Comparison of ENCODE assay signal across 13 cellular contexts in the genomic region with DNA sequence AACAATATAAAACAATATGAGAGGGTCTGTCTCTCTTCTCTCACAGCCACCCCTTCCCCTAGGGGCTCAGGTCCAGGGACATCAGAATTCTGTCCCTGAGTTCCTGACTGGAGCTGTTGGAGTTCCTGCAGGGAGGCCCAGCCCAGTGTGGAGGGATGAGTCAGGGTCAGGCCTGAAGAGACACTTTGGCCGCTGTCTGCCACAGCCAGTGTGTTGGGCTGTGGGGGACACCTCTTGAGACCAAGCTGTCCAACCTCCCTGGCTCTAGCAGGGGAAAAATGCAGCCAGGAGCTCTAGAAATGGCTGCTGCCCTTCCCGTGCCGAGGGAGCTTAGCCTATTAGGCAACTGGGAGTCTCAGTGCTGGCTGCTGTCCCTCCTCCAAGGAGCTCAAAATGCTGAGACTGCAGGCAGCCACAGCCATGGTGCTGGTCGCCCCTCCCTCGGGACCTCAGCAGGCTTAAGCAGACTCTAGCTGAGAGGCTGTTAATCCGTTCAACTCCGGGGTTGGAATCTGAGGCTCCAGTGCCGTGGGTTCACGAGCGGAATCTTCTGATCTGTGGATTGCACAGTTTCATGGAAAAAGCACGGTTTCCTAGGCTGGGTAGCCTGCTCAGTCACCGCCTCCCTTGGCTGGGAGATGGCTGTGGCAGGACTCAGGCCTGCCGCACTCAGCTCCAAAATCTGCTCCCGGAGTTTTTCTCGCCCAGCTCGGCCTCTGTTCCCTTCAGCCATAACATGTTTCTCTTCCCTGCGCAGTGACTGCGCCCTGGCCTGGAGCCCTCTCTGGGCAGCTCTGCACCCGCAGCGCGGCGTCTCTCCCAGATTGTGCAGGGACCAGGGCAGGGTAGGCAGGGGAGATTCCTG. TPM values are rescaled to one million over a fixed set of nuclear protein-coding genes. Genes with fewer than 3 reads are reported as not detected.
A peak's percentile ranks its signal among the peaks of the same experiment; 100 is the strongest.
DNase-seq lines count a peak whose midpoint lies in the region; ATAC-seq lines count a peak whose summit lies in the region.
"Had no signal": no experiment of that assay in that cellular context is flagged by ENCODE, and none has a peak within 500 bp of the region (broad histone marks: within the 10 kb centered on the region; RNA-seq: fewer than 3 reads in every experiment).

No MANE protein-coding gene starts in this region.

- 38 to 40% methylated on average over 21 to 22 of the region's 22 CpGs for WGBS in GM23248 (ENCODE audit: low coverage in 1 of 2, low lambda C conversion rate in 2 of 2, missing lambda C conversion rate in 2 of 2), 2 experiments

- H3K9me2 ChIP-seq in GM23248 (ENCODE audit: insufficient read depth): no peaks in the 10 kb centered on the region

- peaks cover 4% of the 10 kb centered on the region; the same call in 1 of the 2 replicates for H3K4me1 ChIP-seq in GM23248 (ENCODE audit: insufficient read depth)

- H3K36me3 Mint-ChIP-seq in stimulated activated naive B cell treated with anti-CD40 and anti-IgM and Interleukin-4, amounts not matched to agents 10 μg/mL and 1 μg/mL and 100 μg/mL, for 72 hours: peaks cover 16 to 24% of the 10 kb centered on the region in 2 donors

- H3K79me2 ChIP-seq in GM23248 (ENCODE audit: insufficient read depth): peaks cover 7% of the 10 kb centered on the region

- H2AFZ ChIP-seq in GM23248: peak overlapping the region; percentile 73

- 0 out of 2 replicates have a peak, but pooled peaks cover under 1% of the 10 kb centered on the region for H3K36me3 ChIP-seq in GM23248 (ENCODE audit: low read depth)

- no peaks in the 10 kb centered on the region for H3F3A ChIP-seq in GM23248 (ENCODE audit: insufficient read depth)

- H3K27ac Mint-ChIP-seq in stimulated activated naive B cell treated with anti-CD40 and anti-IgM and Interleukin-4, amounts not matched to agents 10 μg/mL and 1 μg/mL and 100 μg/mL, for 72 hours: peak overlapping the region; percentile 94
- H3K27ac Mint-ChIP-seq: HFFc6; stimulated activated naive CD8-positive, alpha-beta T cell treated with anti-CD3 and anti-CD28 coated beads, Interleukin-15, Interleukin-2, amounts not matched to agents 100 ng/mL and 50 ng/mL, for 24 hours had no signal

- H4K20me1 ChIP-seq in GM23248 (ENCODE audit: insufficient read depth): no peaks in the 10 kb centered on the region

- no peaks in the 10 kb centered on the region for H3K27me3 ChIP-seq in GM23248 (replicated peaks; ENCODE audit: insufficient read depth)

- H3K9me3 Mint-ChIP-seq in stimulated activated naive B cell treated with anti-CD40 and anti-IgM and Interleukin-4, amounts not matched to agents 10 μg/mL and 1 μg/mL and 100 μg/mL, for 72 hours: peaks cover 4 to 15% of the 10 kb centered on the region in 2 donors
- H3K9me3 Mint-ChIP-seq: neural crest cell had no signal

- peaks cover 20 to 32% of the 10 kb centered on the region in 2 donors for H3K4me1 Mint-ChIP-seq in stimulated activated naive B cell treated with anti-CD40 and anti-IgM and Interleukin-4, amounts not matched to agents 10 μg/mL and 1 μg/mL and 100 μg/mL, for 72 hours

- H3K4me3 Mint-ChIP-seq in stimulated activated naive B cell treated with anti-CD40 and anti-IgM and Interleukin-4, amounts not matched to agents 10 μg/mL and 1 μg/mL and 100 μg/mL, for 72 hours: peak overlapping the region; percentile 72 to 77
- H3K4me3 Mint-ChIP-seq: HFFc6 had no signal

- H3K9me3 ChIP-seq in GM23248 (ENCODE audit: low read depth): no peaks in the 10 kb centered on the region

- no peak overlapping the region for H3K27ac ChIP-seq in GM23248

- H3K9ac ChIP-seq in GM23248: no peak overlapping the region

- in situ Hi-C loops in GM23248 (cut with MboI): no loop called here

- no peaks in the 10 kb centered on the region for H3K27me3 Mint-ChIP-seq in stimulated activated naive B cell treated with anti-CD40 and anti-IgM and Interleukin-4, amounts not matched to agents 10 μg/mL and 1 μg/mL and 100 μg/mL, for 72 hours
- H3K27me3 Mint-ChIP-seq: stimulated activated naive CD8-positive, alpha-beta T cell treated with anti-CD3 and anti-CD28 coated beads, Interleukin-15, Interleukin-2, amounts not matched to agents 100 ng/mL and 50 ng/mL, for 24 hours had no signal

- ATAC-seq in stimulated activated naive B cell treated with anti-CD40 and anti-IgM and Interleukin-4, amounts not matched to agents 10 μg/mL and 1 μg/mL and 100 μg/mL, for 72 hours (replicated peaks): peak; percentile 3 to 7
- ATAC-seq in HG03159 (IDR thresholded peaks at IDR 0.05; ENCODE audit: unreplicated experiment): no peak
- ATAC-seq: GM12878 had no signal

- H3K4me3 ChIP-seq in GM23248: no peak overlapping the region
- H3K4me3 ChIP-seq: GM12878 had no signal

- H3K4me2 ChIP-seq in GM23248 (ENCODE audit: unreplicated experiment): no peak overlapping the region

- DNase-seq in GM23248: peak; percentile 35
- DNase-seq in astrocyte of the hippocampus (ENCODE audit: low read depth, low spot score): peak; percentile 18
- peak; percentile 68 for DNase-seq in iris pigment epithelial cell (ENCODE audit: low read depth)
- no peak for DNase-seq in stimulated activated naive B cell treated with anti-CD40 and anti-IgM and Interleukin-4, amounts not matched to agents 10 μg/mL and 1 μg/mL and 100 μg/mL, for 72 hours
- DNase-seq in SIG-M5 treated with dmso at 0.1 percent for 504 hours (lab: John Stamatoyannopoulos, UW; ENCODE audit: unreplicated experiment): no peak
- no peak for DNase-seq in NCI-H1436 treated with DMSO at 0.1 percent for 48 hours (lab: John Stamatoyannopoulos, UW)
- DNase-seq in inferior parietal cortex (ENCODE audit: extremely low spot score): no peak
- DNase-seq: HFFc6, NCI-H1092 had no signal

RNA-seq across cellular contexts. Expression of a gene that starts 3.8 kb away (rescaled TPM):
- 18.6 and 23.8 TPM in 2 replicates for total RNA-seq in GM23248 (2014; rRNA removed; shearing (Covaris generic))
- polyA plus RNA-seq in GM23248 (2016; fragmentation: Nextera tagmentation; extraction: Ambion mirVana): 9.5 and 9.8 TPM in 2 replicates

Comparison
In these comparisons a context has a peak if more than half of its experiments do, and no peak if none do; other contexts are left out.
1. DNase-seq: peak in GM23248 (single experiment), astrocyte of the hippocampus (single experiment) and iris pigment epithelial cell (single experiment); none in stimulated activated naive B cell treated with anti-CD40 and anti-IgM and Interleukin-4, amounts not matched to agents 10 μg/mL and 1 μg/mL and 100 μg/mL, for 72 hours (single experiment), SIG-M5 treated with dmso at 0.1 percent for 504 hours (single experiment), NCI-H1436 treated with DMSO at 0.1 percent for 48 hours (single experiment) and inferior parietal cortex (single experiment).